28 cellular contexts compared by ENCODE assay signal in genomic region chr10:37965006-37965405, GRCh38.
"Had no signal": no experiment of that assay in that cellular context is flagged by ENCODE, and none has a peak within 500 bp of the region (broad histone marks: within the 10 kb centered on the region; RNA-seq: fewer than 3 reads in every experiment).

No MANE protein-coding gene starts in this region.

- H3K27ac ChIP-seq: epithelial cell of prostate, esophagus squamous epithelium, gastrocnemius medialis, heart right ventricle, left lung, lower lobe of right lung had no signal

- ATAC-seq: effector memory CD8-positive, alpha-beta T cell; esophagus mucosa; gastrocnemius medialis; heart right ventricle; left cardiac atrium; left lung; left ventricle myocardium superior; lower lobe of right lung; mucosa of descending colon had no signal

- H3K27me3 Mint-ChIP-seq: dendritic cell treated with granulocyte-macrophage colony-stimulating factor and Interleukin-4, amounts not matched to agents 40 ng/mL and 50 ng/mL, for 4 days; effector memory CD8-positive, alpha-beta T cell; naive B cell had no signal

- DNase-seq: cortex of kidney; effector CD8-positive, alpha-beta T cell; effector memory CD8-positive, alpha-beta T cell; endodermal cell; erythroblast; esophagus squamous epithelium; foreskin fibroblast; foreskin melanocyte; gastrocnemius medialis; glutamatergic neuron; head of caudate nucleus; heart right ventricle; hippocampal formation; left cardiac atrium; left lung; left ventricle myocardium superior; lower lobe of right lung; mesenchymal stem cell; mucosa of descending colon; naive B cell had no signal

- H3K27me3 ChIP-seq: esophagus squamous epithelium, gastrocnemius medialis, heart right ventricle, left lung had no signal

- H3K4me3 Mint-ChIP-seq: dendritic cell treated with granulocyte-macrophage colony-stimulating factor and Interleukin-4, amounts not matched to agents 40 ng/mL and 50 ng/mL, for 4 days; effector memory CD8-positive, alpha-beta T cell; endodermal cell; mesothelial cell of epicardium; naive B cell had no signal

- H3K4me1 ChIP-seq: esophagus squamous epithelium, gastrocnemius medialis, heart right ventricle, left lung, lower lobe of right lung had no signal

- H3K4me1 Mint-ChIP-seq: endodermal cell, mesothelial cell of epicardium, naive B cell had no signal

- FAIRE-seq: colon, endometrium, islet of Langerhans, keratinocyte had no signal

- H3K27ac Mint-ChIP-seq: dendritic cell treated with granulocyte-macrophage colony-stimulating factor and Interleukin-4, amounts not matched to agents 40 ng/mL and 50 ng/mL, for 4 days; effector memory CD8-positive, alpha-beta T cell; endodermal cell; mesothelial cell of epicardium; naive B cell had no signal

- H3K9me3 ChIP-seq: gastrocnemius medialis had no signal

- H3K4me3 ChIP-seq: esophagus squamous epithelium, gastrocnemius medialis, heart right ventricle, left lung, lower lobe of right lung, mucosa of descending colon had no signal
